Comparison of ENCODE assay signal across 8 cellular contexts in the genomic region with DNA sequence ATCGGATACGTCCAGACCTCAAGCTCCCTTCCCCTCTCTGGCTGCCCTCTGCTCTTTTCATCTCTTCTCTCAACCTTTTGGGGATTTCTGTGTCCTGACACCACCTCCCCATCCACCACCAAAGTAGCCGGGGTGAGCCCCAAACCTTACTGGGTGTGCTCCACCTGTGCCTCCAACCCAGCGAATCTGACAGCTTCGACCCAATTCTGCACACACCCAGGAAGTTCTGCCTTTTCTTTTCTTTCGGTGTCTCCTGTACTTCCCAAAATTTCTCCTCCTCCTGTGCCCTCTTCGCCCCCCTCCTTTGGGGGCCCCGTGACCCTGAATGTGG. TPM values are rescaled to one million over a fixed set of nuclear protein-coding genes. Genes with fewer than 3 reads are reported as not detected.
DNase-seq lines count a peak whose midpoint lies in the region; ATAC-seq, FAIRE-seq and TF ChIP-seq lines count a peak whose summit lies in the region.

No MANE protein-coding gene starts in this region.

- no peak for FAIRE-seq in small intestine (lab: Jason Lieb, UNC)

- no peaks in the 10 kb centered on the region for H3K36me3 ChIP-seq in small intestine (ENCODE audit: control insufficient read depth in 2 of 2, insufficient read depth in 2 of 2, low read length in 2 of 2)

- H4K20me1 ChIP-seq in H9 (ENCODE audit: control insufficient read depth, insufficient read depth, insufficient read length): no peaks in the 10 kb centered on the region

- H3K27me3 Mint-ChIP-seq in H9 (ENCODE audit: low read depth): peaks cover 8% of the 10 kb centered on the region
- H3K27me3 Mint-ChIP-seq in activated T-helper 17 cell treated with anti-CD3 and anti-CD28 coated beads, Interleukin-2, amount 50 U/mL, for 72 hours: no peaks in the 10 kb centered on the region

- no peak overlapping the region for H2BK15ac ChIP-seq in H9 (ENCODE audit: low read depth, low read length)

- WGBS in H9 (ENCODE audit: extremely low coverage, insufficient read length, low lambda C conversion rate): no CpG with 5 or more reads among the region's 8 CpGs
- WGBS in small intestine, 3 donors: 28 to 34% (median 32%) methylated on average over 8 of the region's 8 CpGs

- H3K4me3 ChIP-seq in iPS-11a (ENCODE audit: low read depth, low read length): peak overlapping the region; percentile 49
- H3K4me3 ChIP-seq in small intestine (ENCODE audit: low read depth in 1 of 2, low read length in 2 of 2): peak overlapping the region; percentile 56 to 57

- no peaks in the 10 kb centered on the region; a peak in 1 of 7 replicates for H3K36me3 Mint-ChIP-seq in H9 (ENCODE audit: insufficient read depth in 1 of 3, low read depth in 3 of 3)
- peaks cover 70% of the 10 kb centered on the region for H3K36me3 Mint-ChIP-seq in activated T-helper 17 cell treated with anti-CD3 and anti-CD28 coated beads, Interleukin-2, amount 50 U/mL, for 72 hours (ENCODE audit: low read depth)

- no peaks in the 10 kb centered on the region; the same call in 1 of the 2 replicates for H3K79me2 ChIP-seq in H9 (ENCODE audit: insufficient read depth, low read length)

- H4K8ac ChIP-seq in H9 (replicated peaks; ENCODE audit: insufficient read length, low read depth, low read length): no peak overlapping the region

- no peak overlapping the region for H2AK5ac ChIP-seq in H9 (ENCODE audit: insufficient read length, low read length)

- H4K91ac ChIP-seq in H9 (ENCODE audit: insufficient read length, low read depth, low read length): no peak overlapping the region

- no peak overlapping the region for H3K18ac ChIP-seq in H9 (ENCODE audit: insufficient read length, low read depth, low read length)

- H3K27ac Mint-ChIP-seq in H9: peak overlapping the region in 1 of 3 experiments; percentile 51; a peak in 1 of 7 replicates
- peak overlapping the region; percentile 93 for H3K27ac Mint-ChIP-seq in activated T-helper 17 cell treated with anti-CD3 and anti-CD28 coated beads, Interleukin-2, amount 50 U/mL, for 72 hours

- no peaks in the 10 kb centered on the region for H3K9me3 ChIP-seq in H9 (ENCODE audit: control insufficient read depth, low read depth, low read length)
- no peaks in the 10 kb centered on the region for H3K9me3 ChIP-seq in small intestine (ENCODE audit: control insufficient read depth, low read depth)

- no peak overlapping the region for H2AFZ ChIP-seq in H9 (ENCODE audit: low read length)

- H3K4me2 ChIP-seq in H9 (ENCODE audit: insufficient read depth, insufficient read length, low read length): peak overlapping the region; percentile 50

- no peak overlapping the region for H2BK12ac ChIP-seq in H9 (ENCODE audit: insufficient read length, low read depth, low read length)

- no peaks in the 10 kb centered on the region for H3K79me1 ChIP-seq in H9 (ENCODE audit: insufficient read depth, low read depth, low read length, poor library complexity, severe bottlenecking)

- 0 out of 2 replicates have a peak, but pooled peaks cover 2% of the 10 kb centered on the region for H3K4me1 ChIP-seq in H9 (ENCODE audit: insufficient read depth, low read length)
- H3K4me1 ChIP-seq in small intestine (ENCODE audit: control insufficient read depth in 2 of 2, insufficient read depth in 1 of 2, low read depth in 1 of 2, low read length in 1 of 2): peaks cover 0 to 12% of the 10 kb centered on the region in 2 donors

- H3T11ph ChIP-seq in H9 (ENCODE audit: low read length): no peak overlapping the region

- H3K27ac ChIP-seq in H9 (ENCODE audit: insufficient read length, low read depth, low read length) (no peak overlapping the region), small intestine (ENCODE audit: low read depth in 1 of 2, low read length in 1 of 2) (peak overlapping the region; percentile 74 to 91)

- no peak overlapping the region for H3K4ac ChIP-seq in H9 (ENCODE audit: low read depth, low read length)

- no peak overlapping the region for H3K9ac ChIP-seq in H9 (ENCODE audit: extremely low read depth, insufficient read length, low read length)

- DNase-seq in H9 (no peak), small intestine (no peak), pons (ENCODE audit: low spot score) (no peak), activated gamma-delta T cell treated with Interleukin-2 at 50 U/mL for 16 hours (no peak)
- no peak for DNase-seq in activated CD4-positive, alpha-beta T cell treated with anti-CD3 and anti-CD28 coated beads, Interleukin-2, amount 50 U/mL, for 1 hour

- H2BK5ac ChIP-seq in H9 (ENCODE audit: insufficient read length, low read length): no peak overlapping the region

- H3K4me1 Mint-ChIP-seq in H9: peaks cover 29 to 38% of the 10 kb centered on the region in 2 experiments
- H3K4me1 Mint-ChIP-seq in activated T-helper 17 cell treated with anti-CD3 and anti-CD28 coated beads, Interleukin-2, amount 50 U/mL, for 72 hours: peaks cover 20% of the 10 kb centered on the region

- H3K23me2 ChIP-seq in H9 (ENCODE audit: insufficient read length, low read depth, low read length, poor library complexity, severe bottlenecking): peaks cover 12% of the 10 kb centered on the region

- no peaks in the 10 kb centered on the region for H3K9me3 Mint-ChIP-seq in H9
- no peaks in the 10 kb centered on the region for H3K9me3 Mint-ChIP-seq in activated T-helper 17 cell treated with anti-CD3 and anti-CD28 coated beads, Interleukin-2, amount 50 U/mL, for 72 hours

- H3K27me3 ChIP-seq in H9 (ENCODE audit: insufficient read depth, low read length): no peaks in the 10 kb centered on the region
- H3K27me3 ChIP-seq in small intestine (ENCODE audit: control insufficient read depth in 2 of 2, insufficient read depth in 2 of 2, low read length in 2 of 2): no peaks in the 10 kb centered on the region

- TF ChIP-seq CTCF in H9 (conservative IDR thresholded peaks at IDR 0.05): no peak

- ATAC-seq in activated T-helper 17 cell treated with anti-CD3 and anti-CD28 coated beads, Interleukin-2, amount 50 U/mL, for 72 hours (replicated peaks): no peak
- no peak for ATAC-seq in GM19324 (IDR thresholded peaks at IDR 0.05; ENCODE audit: low FRiP score, unreplicated experiment)

- H3K23ac ChIP-seq in H9 (ENCODE audit: insufficient read length, low read depth, low read length): no peak overlapping the region

- H3K56ac ChIP-seq in H9 (ENCODE audit: insufficient read length, low read depth, low read length): no peak overlapping the region

- no peak overlapping the region for H3K14ac ChIP-seq in H9 (ENCODE audit: insufficient read depth, low read length)

- H3K4me3 Mint-ChIP-seq in H9: peak overlapping the region; percentile 72 to 83
- H3K4me3 Mint-ChIP-seq in activated T-helper 17 cell treated with anti-CD3 and anti-CD28 coated beads, Interleukin-2, amount 50 U/mL, for 72 hours: peak overlapping the region; percentile 88

- H2BK20ac ChIP-seq in H9 (ENCODE audit: low read depth, low read length, poor library complexity, severe bottlenecking): no peak overlapping the region

- no peak overlapping the region for H4K5ac ChIP-seq in H9 (ENCODE audit: insufficient read length, low read depth, low read length)

- no peak overlapping the region for H2BK120ac ChIP-seq in H9 (ENCODE audit: low read depth, low read length, poor library complexity, severe bottlenecking)

RNA-seq across cellular contexts. Expression of a gene that starts 0.6 kb away (rescaled TPM):
- total RNA-seq in H9 (2021): 5.3 and 5.6 TPM in 2 replicates
- 10 to 100 TPM; 14.0 to 96.8 TPM for total RNA-seq in activated T-helper 17 cell treated with anti-CD3 and anti-CD28 coated beads, Interleukin-2, amount 50 U/mL, for 72 hours
- polyA plus RNA-seq in small intestine: 1 to 10 TPM; 6.0 to 8.6 (median 7.9) TPM

RNA-seq across cellular contexts. Expression of a gene that starts 2.4 kb away (rescaled TPM):
- not detected in 2 replicates for total RNA-seq in H9 (2021)
- total RNA-seq in activated T-helper 17 cell treated with anti-CD3 and anti-CD28 coated beads, Interleukin-2, amount 50 U/mL, for 72 hours: 1 to 10 TPM in 1 of 2 donors, under 1 TPM in 1; 0.22 to 1.1 TPM
- not detected for polyA plus RNA-seq in small intestine

RNA-seq across cellular contexts. Expression of a gene that starts 16.2 kb away (rescaled TPM):
- 15.5 and 18.2 TPM in 2 replicates for total RNA-seq in H9 (2021)
- 100 to 1,000 TPM; 527 to 774 TPM for total RNA-seq in activated T-helper 17 cell treated with anti-CD3 and anti-CD28 coated beads, Interleukin-2, amount 50 U/mL, for 72 hours
- 10 to 100 TPM in 1 of 3 donors, 1 to 10 TPM in 2; 3.8 to 43.5 (median 9.1) TPM for polyA plus RNA-seq in small intestine

RNA-seq across cellular contexts. Expression of a gene that starts 23.4 kb away (rescaled TPM):
- total RNA-seq in H9 (2021): 54.8 and 55.4 TPM in 2 replicates
- total RNA-seq in activated T-helper 17 cell treated with anti-CD3 and anti-CD28 coated beads, Interleukin-2, amount 50 U/mL, for 72 hours: 10 to 100 TPM; 22.9 to 33.0 TPM
- 10 to 100 TPM; 14.3 to 36.9 (median 22.1) TPM for polyA plus RNA-seq in small intestine

RNA-seq across cellular contexts. Expression of a gene that starts 28.4 kb away (rescaled TPM):
- 10.1 and 11.2 TPM in 2 replicates for total RNA-seq in H9 (2021)
- 1 to 10 TPM; 2.9 to 4.8 TPM for total RNA-seq in activated T-helper 17 cell treated with anti-CD3 and anti-CD28 coated beads, Interleukin-2, amount 50 U/mL, for 72 hours
- polyA plus RNA-seq in small intestine: 10 to 100 TPM in 2 of 3 donors, 1 to 10 TPM in 1; 8.8 to 16.3 (median 11.9) TPM

Comparison
In these comparisons a context has a peak if more than half of its experiments do, and no peak if none do; other contexts are left out.
1. RNA of a gene that starts 16.2 kb away (total RNA-seq): 527 to 774 TPM in activated T-helper 17 cell treated with anti-CD3 and anti-CD28 coated beads, Interleukin-2, amount 50 U/mL, for 72 hours; 15.5 to 18.2 TPM in H9; every median in the first group is over 10 times any median in the second.